ENCODE assay signal across 10 cellular contexts in the genomic region with DNA sequence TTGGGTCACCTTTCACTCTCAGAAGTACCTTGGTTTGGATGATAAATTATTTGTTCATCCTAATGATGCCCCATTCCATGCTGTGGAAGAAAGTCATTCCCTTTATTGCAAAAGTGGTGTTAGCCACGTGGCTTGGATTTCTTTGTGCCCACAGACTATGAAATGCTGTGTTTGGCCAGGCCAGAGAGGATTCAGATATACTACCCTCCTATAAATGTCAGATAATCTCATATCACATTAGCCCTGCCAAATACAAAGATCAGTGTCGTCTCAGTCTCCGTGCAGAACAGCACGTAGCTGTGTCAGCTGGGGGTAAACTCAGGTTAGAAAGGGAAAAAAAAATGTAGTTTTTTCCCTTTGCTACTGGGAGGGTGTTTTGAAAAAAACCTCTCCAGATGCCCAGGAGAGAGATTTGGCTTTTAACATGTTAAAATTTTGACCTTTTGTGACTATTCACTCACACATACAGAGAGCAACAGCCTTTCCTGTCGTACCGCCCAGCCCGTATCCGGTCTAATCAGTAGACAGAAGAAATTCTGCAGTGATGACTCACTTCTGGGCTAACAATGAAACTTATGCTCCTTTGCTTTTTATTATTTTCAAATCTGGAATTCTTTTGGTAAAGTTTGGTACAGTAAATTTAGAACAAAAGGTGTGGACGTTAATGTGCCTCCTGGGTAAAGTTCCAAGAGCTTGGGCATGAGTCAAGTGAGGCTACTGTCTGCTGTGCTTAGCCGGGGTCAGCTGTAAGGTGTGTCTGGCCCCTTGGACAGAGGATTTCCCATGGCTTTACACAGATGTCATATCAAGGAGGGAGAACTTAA. TPM values are rescaled to one million over a fixed set of nuclear protein-coding genes. Genes with fewer than 3 reads are reported as not detected.
DNase-seq lines count a peak whose midpoint lies in the region; TF ChIP-seq lines count a peak whose summit lies in the region.
"Had no signal": no experiment of that assay in that cellular context is flagged by ENCODE, and none has a peak within 500 bp of the region (broad histone marks: within the 10 kb centered on the region; RNA-seq: fewer than 3 reads in every experiment).

No MANE protein-coding gene starts in this region.

- peak; percentile 6 for DNase-seq in activated CD4-positive, alpha-beta T cell treated with anti-CD3 and anti-CD28 coated beads for 48 hours
- no peak for DNase-seq in activated CD4-positive, alpha-beta T cell treated with anti-CD3 and anti-CD28 coated beads, Interleukin-2, amount 50 U/mL, for 4 hours
- DNase-seq in HS-27A (ENCODE audit: low read depth) (peak; percentile 90), astrocyte of the hippocampus (ENCODE audit: low read depth, low spot score) (peak; percentile 87), iris pigment epithelial cell (ENCODE audit: low read depth) (peak; percentile 92), stomach (peak; percentile 36)
- DNase-seq in effector CD8-positive, alpha-beta T cell (lab: John Stamatoyannopoulos, UW): no peak
- DNase-seq in stimulated activated CD4-positive, alpha-beta T cell treated with anti-CD3 and anti-CD28 coated beads, Interleukin-4, amount 100 ng/mL, for 24 hours: no peak
- DNase-seq: stimulated activated naive B cell treated with anti-CD40 and anti-IgM and Interleukin-4, amounts not matched to agents 10 μg/mL and 1 μg/mL and 100 μg/mL, for 72 hours had no signal

- H3K36me3 ChIP-seq in stomach: no peaks in the 10 kb centered on the region

- WGBS in stomach, 5 donors: 13 to 24% (median 19%) methylated on average over 10 of the region's 10 CpGs

- no peak for TF ChIP-seq CTCF in stomach (IDR thresholded peaks at IDR 0.05)

- TF ChIP-seq POLR2A in stomach (IDR thresholded peaks at IDR 0.05): no peak

- intact Hi-C loops in stomach (cut with DNase I; ENCODE audit: low total_unique reads): no loop called here

- TF ChIP-seq EP300 in stomach (IDR thresholded peaks at IDR 0.05): no peak

- H3K27me3 ChIP-seq in stomach: no peaks in the 10 kb centered on the region

- no peak overlapping the region for H3K4me3 ChIP-seq in stomach

- H3K4me1 ChIP-seq in stomach: peaks cover 0 to 14% (median 0%) of the 10 kb centered on the region in 4 donors

- no peaks in the 10 kb centered on the region for H3K9me3 ChIP-seq in stomach

- H3K27ac ChIP-seq in stomach: peak overlapping the region in 3 of 5 donors; percentile 1 to 31 (median 20)

RNA-seq across cellular contexts. Expression of a gene that starts 8.5 kb away (rescaled TPM):
- 10 to 100 TPM in 4 of 5 donors, 1 to 10 TPM in 1; 8.0 to 51.2 (median 16.9) TPM for total RNA-seq in stomach
- polyA plus RNA-seq in stomach: 1 to 10 TPM; 1.2 to 1.8 (median 1.3) TPM
- total RNA-seq: CD4-positive, alpha-beta memory T cell had no signal
- polyA plus RNA-seq: CD4-positive, alpha-beta memory T cell had no signal

Comparison
In these comparisons a context has a peak if more than half of its experiments do, and no peak if none do; other contexts are left out.
1. DNase-seq: peak in activated CD4-positive, alpha-beta T cell treated with anti-CD3 and anti-CD28 coated beads for 48 hours (single experiment), HS-27A (single experiment), astrocyte of the hippocampus (single experiment), iris pigment epithelial cell (single experiment) and stomach (single experiment); none in activated CD4-positive, alpha-beta T cell treated with anti-CD3 and anti-CD28 coated beads, Interleukin-2, amount 50 U/mL, for 4 hours (0 of 2), effector CD8-positive, alpha-beta T cell (single experiment) and stimulated activated CD4-positive, alpha-beta T cell treated with anti-CD3 and anti-CD28 coated beads, Interleukin-4, amount 100 ng/mL, for 24 hours (single experiment).